Comparison of ENCODE assay signal across 8 cellular contexts in genomic region chr10:38355997-38356926, GRCh38.
DNase-seq lines count a peak whose midpoint lies in the region; ATAC-seq and TF ChIP-seq lines count a peak whose summit lies in the region.
"Not testable (repeated sequence)": the region's sequence is repeated elsewhere in the genome, so short reads cannot be mapped to it uniquely, and the experiment has no call there.

No MANE protein-coding gene starts in this region.

- not testable (repeated sequence) for H3K4me1 Mint-ChIP-seq in activated T-cell treated with anti-CD3 and anti-CD28 coated beads, Interleukin-2, amount 50 U/mL, for 72 hours (ENCODE audit: low read depth)
- H3K4me1 Mint-ChIP-seq in naive B cell = peaks cover 0 to 17% (median 4%) of the 10 kb centered on the region in 3 donors

- H3K9me3 ChIP-seq in Peyer's patch, esophagus muscularis mucosa: not testable (repeated sequence)

- H3K27me3 ChIP-seq in Peyer's patch, esophagus muscularis mucosa: not testable (repeated sequence)

- H3K36me3 Mint-ChIP-seq in activated T-cell treated with anti-CD3 and anti-CD28 coated beads, Interleukin-2, amount 50 U/mL, for 72 hours (ENCODE audit: insufficient read depth in 2 of 2); naive B cell: not testable (repeated sequence)

- peak overlapping the region; percentile 74 to 87 for H3K4me3 Mint-ChIP-seq in activated T-cell treated with anti-CD3 and anti-CD28 coated beads, Interleukin-2, amount 50 U/mL, for 72 hours
- peak overlapping the region; percentile 88 to 96 (median 92) for H3K4me3 Mint-ChIP-seq in naive B cell

- ATAC-seq in GM21737 (IDR thresholded peaks at IDR 0.05; ENCODE audit: unreplicated experiment) (peak; percentile 99), naive B cell (ENCODE audit: low read depth in 2 of 2) (peak; percentile 97)
- ATAC-seq in activated T-cell treated with anti-CD3 and anti-CD28 coated beads, Interleukin-2, amount 50 U/mL, for 72 hours (replicated peaks in 1 of 2) = peak; percentile 100

- not testable (repeated sequence) for H3K27me3 Mint-ChIP-seq in activated T-cell treated with anti-CD3 and anti-CD28 coated beads, Interleukin-2, amount 50 U/mL, for 72 hours (ENCODE audit: low read depth); naive B cell

- TF ChIP-seq CTCF in Peyer's patch (IDR thresholded peaks at IDR 0.05); esophagus muscularis mucosa (IDR thresholded peaks at IDR 0.05): not testable (repeated sequence)

- DNase-seq in DMS79 treated with DMSO at 0.1 percent for 48 hours (lab: John Stamatoyannopoulos, UW) (peak; percentile 22), KG1 (lab: John Stamatoyannopoulos, UW) (peak; percentile 30), Peyer's patch (peak; percentile 81 to 89 (median 85)), esophagus muscularis mucosa (ENCODE audit: extremely low spot score) (peak; percentile 92), naive B cell (peak; percentile 79)
- peak; percentile 76 to 80 for DNase-seq in activated T-cell treated with anti-CD3 and anti-CD28 coated beads, Interleukin-2, amount 50 U/mL, for 72 hours
- peak; percentile 32 to 64 for DNase-seq in stimulated activated CD8-positive, alpha-beta memory T cell treated with anti-CD3 and anti-CD28 coated beads, Interleukin-7, amount 100 ng/mL, for 1 hour (ENCODE audit: low read depth in 2 of 2)

- not testable (repeated sequence) for TF ChIP-seq EP300 in esophagus muscularis mucosa (IDR thresholded peaks at IDR 0.05)

- peak overlapping the region; percentile 29 to 58 (median 44) for H3K4me3 ChIP-seq in Peyer's patch
- H3K4me3 ChIP-seq in esophagus muscularis mucosa = peak overlapping the region; percentile 44 to 57 (median 52)

- H3K4me1 ChIP-seq in Peyer's patch, esophagus muscularis mucosa: not testable (repeated sequence)

- H3K36me3 ChIP-seq in Peyer's patch = not testable (repeated sequence)
- peaks cover 0 to 17% (median 0%) of the 10 kb centered on the region in 4 donors for H3K36me3 ChIP-seq in esophagus muscularis mucosa

- WGBS in esophagus muscularis mucosa = 1% methylated on average over 8 of the region's 56 CpGs

- intact Hi-C loops in esophagus muscularis mucosa (cut with DNase I) = not testable (repeated sequence)

- not testable (repeated sequence) for H3K9me3 Mint-ChIP-seq in activated T-cell treated with anti-CD3 and anti-CD28 coated beads, Interleukin-2, amount 50 U/mL, for 72 hours; naive B cell

- peak overlapping the region; percentile 46 to 87 (median 81) for H3K27ac ChIP-seq in Peyer's patch
- peak overlapping the region; percentile 61 to 86 (median 84) for H3K27ac ChIP-seq in esophagus muscularis mucosa (replicated peaks in 1 of 4)

- not testable (repeated sequence) for TF ChIP-seq POLR2A in Peyer's patch (IDR thresholded peaks at IDR 0.05); esophagus muscularis mucosa (IDR thresholded peaks at IDR 0.05; ENCODE audit: low read depth)

- H3K27ac Mint-ChIP-seq in activated T-cell treated with anti-CD3 and anti-CD28 coated beads, Interleukin-2, amount 50 U/mL, for 72 hours = peak overlapping the region; percentile 71
- peak overlapping the region; percentile 94 to 99 (median 98) for H3K27ac Mint-ChIP-seq in naive B cell

Comparison
In these comparisons a context has a peak if more than half of its experiments do, and no peak if none do; other contexts are left out.
1. Peak in every context shown above with its lines: DNase-seq, ATAC-seq, H3K4me3 ChIP-seq and H3K27ac ChIP-seq.
2. DNase-seq: peak in every context shown above with its lines; median percentile 92 in esophagus muscularis mucosa; 85 in Peyer's patch; 79 in naive B cell; 78 in activated T-cell treated with anti-CD3 and anti-CD28 coated beads, Interleukin-2, amount 50 U/mL, for 72 hours; 48 in stimulated activated CD8-positive, alpha-beta memory T cell treated with anti-CD3 and anti-CD28 coated beads, Interleukin-7, amount 100 ng/mL, for 1 hour; 30 in KG1; 22 in DMS79 treated with DMSO at 0.1 percent for 48 hours.